Comparison of ENCODE assay signal across 7 cellular contexts in the genomic region with DNA sequence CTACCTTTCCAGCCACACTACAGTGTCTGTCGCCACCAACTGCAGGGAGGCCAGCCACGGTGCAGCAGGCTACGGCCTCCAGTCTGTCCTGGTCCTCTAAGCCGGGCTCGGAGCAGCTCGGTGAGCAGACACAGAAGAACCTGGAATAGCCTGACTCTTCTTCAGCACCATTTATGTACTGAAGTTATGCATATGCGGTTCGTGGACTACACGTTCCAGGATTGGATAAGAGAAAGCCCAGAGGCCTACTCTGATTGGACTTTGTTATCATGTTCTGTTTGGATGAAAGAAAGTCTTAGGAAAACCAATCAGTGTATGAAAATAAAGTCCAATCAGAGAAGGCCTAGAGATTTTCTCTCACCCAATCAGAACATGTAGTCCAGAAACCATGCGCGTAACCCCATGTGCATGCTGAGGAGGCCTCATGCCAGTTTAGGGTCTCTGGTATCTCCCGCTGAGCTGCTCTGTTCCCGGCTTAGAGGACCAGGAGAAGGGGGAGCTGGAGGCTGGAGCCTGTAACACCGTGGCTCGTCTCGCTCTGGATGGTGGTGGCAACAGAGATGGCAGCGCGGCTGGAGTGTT.
DNase-seq lines count a peak whose midpoint lies in the region; ATAC-seq and TF ChIP-seq lines count a peak whose summit lies in the region.
"Not testable (repeated sequence)": the region's sequence is repeated elsewhere in the genome, so short reads cannot be mapped to it uniquely, and the experiment has no call there.

No MANE protein-coding gene starts in this region.

- H3K14ac ChIP-seq in trophoblast cell (ENCODE audit: low read length), result not testable (repeated sequence)

- H2BK12ac ChIP-seq in trophoblast cell (ENCODE audit: low read length), result not testable (repeated sequence)

- TF ChIP-seq CTCF in C4-2B (conservative IDR thresholded peaks at IDR 0.05); LNCaP clone FGC (IDR thresholded peaks at IDR 0.05; ENCODE audit: control insufficient read depth, extremely low read depth, insufficient read depth); glutamatergic neuron (IDR thresholded peaks at IDR 0.05; ENCODE audit: partially characterized antibody, unreplicated experiment): not testable (repeated sequence)

- not testable (repeated sequence) for H4K8ac ChIP-seq in trophoblast cell (ENCODE audit: low read depth, low read length)

- POLR2A ChIA-PET in activated CD8-positive, alpha-beta T cell treated with anti-CD3 and anti-CD28 coated beads, Interleukin-2, amount 10 ng/mL, durations not matched to agents 7 days and 5 days (lab: Charles Lee), result not testable (repeated sequence)

- not testable (repeated sequence) for H2AK5ac ChIP-seq in trophoblast cell (ENCODE audit: low read length)

- not testable (repeated sequence) for H3K4me3 Mint-ChIP-seq in activated CD8-positive, alpha-beta T cell treated with anti-CD3 and anti-CD28 coated beads, Interleukin-2, amount 10 ng/mL, durations not matched to agents 7 days and 5 days; glutamatergic neuron (ENCODE audit: unreplicated experiment)

- peaks cover 57% of the 10 kb centered on the region for H3K9me3 Mint-ChIP-seq in activated CD8-positive, alpha-beta T cell treated with anti-CD3 and anti-CD28 coated beads, Interleukin-2, amount 10 ng/mL, durations not matched to agents 7 days and 5 days (ENCODE audit: insufficient read depth)
- H3K9me3 Mint-ChIP-seq in glutamatergic neuron (ENCODE audit: unreplicated experiment), result peaks cover 52% of the 10 kb centered on the region

- not testable (repeated sequence) for H4K91ac ChIP-seq in trophoblast cell (ENCODE audit: low read depth, low read length)

- H3K9ac ChIP-seq in iPS-20b (ENCODE audit: low read depth, low read length); trophoblast cell (ENCODE audit: low read length): not testable (repeated sequence)

- peaks cover 68% of the 10 kb centered on the region for H3K9me3 ChIP-seq in iPS-20b (ENCODE audit: insufficient read depth, low read depth, low read length)
- peaks cover 33% of the 10 kb centered on the region for H3K9me3 ChIP-seq in trophoblast cell (ENCODE audit: insufficient read depth, low read depth, low read length)

- H3K4ac ChIP-seq in trophoblast cell (ENCODE audit: low read depth, low read length), result not testable (repeated sequence)

- H3K4me3 ChIP-seq in LNCaP clone FGC (ENCODE audit: low read depth, low read length) (peak overlapping the region; percentile 58), iPS-20b (ENCODE audit: low read length) (0 out of 2 replicates have a peak overlapping the region, but pooled peaks have one; percentile 32), trophoblast cell (ENCODE audit: low read depth, low read length) (peak overlapping the region; percentile 7)

- H3K27ac ChIP-seq in C4-2B, result peak overlapping the region; percentile 37
- H3K27ac ChIP-seq in iPS-20b (ENCODE audit: low read length); trophoblast cell (ENCODE audit: low read depth, low read length): not testable (repeated sequence)

- not testable (repeated sequence) for H3K27me3 Mint-ChIP-seq in activated CD8-positive, alpha-beta T cell treated with anti-CD3 and anti-CD28 coated beads, Interleukin-2, amount 10 ng/mL, durations not matched to agents 7 days and 5 days (ENCODE audit: low read depth)
- peaks cover 29% of the 10 kb centered on the region for H3K27me3 Mint-ChIP-seq in glutamatergic neuron (ENCODE audit: unreplicated experiment)

- H3K79me2 ChIP-seq in trophoblast cell (ENCODE audit: control insufficient read depth, insufficient read depth, low read length, poor library complexity), result not testable (repeated sequence)

- not testable (repeated sequence) for H3K18ac ChIP-seq in trophoblast cell (ENCODE audit: low read length)

- not testable (repeated sequence) for H3K4me1 ChIP-seq in iPS-20b (ENCODE audit: insufficient read depth, low read length); trophoblast cell (ENCODE audit: control insufficient read depth in 1 of 2, insufficient read depth in 2 of 2, low read length in 2 of 2)

- H2BK120ac ChIP-seq in trophoblast cell (ENCODE audit: insufficient read depth, low read length, poor library complexity), result not testable (repeated sequence)

- H2BK5ac ChIP-seq in trophoblast cell (ENCODE audit: low read depth, low read length, poor library complexity), result not testable (repeated sequence)

- H3K36me3 Mint-ChIP-seq in activated CD8-positive, alpha-beta T cell treated with anti-CD3 and anti-CD28 coated beads, Interleukin-2, amount 10 ng/mL, durations not matched to agents 7 days and 5 days (ENCODE audit: low read depth), result not testable (repeated sequence)
- peaks cover 28% of the 10 kb centered on the region for H3K36me3 Mint-ChIP-seq in glutamatergic neuron (ENCODE audit: unreplicated experiment)

- not testable (repeated sequence) for ATAC-seq in activated CD8-positive, alpha-beta T cell treated with anti-CD3 and anti-CD28 coated beads, Interleukin-2, amount 10 ng/mL, durations not matched to agents 7 days and 5 days

- not testable (repeated sequence) for H3K79me1 ChIP-seq in trophoblast cell (ENCODE audit: low read length)

- not testable (repeated sequence) for H3K4me2 ChIP-seq in trophoblast cell (ENCODE audit: low read length)

- DNase-seq in HT1080 (ENCODE audit: low read depth), result peak; percentile 96
- DNase-seq in LNCaP clone FGC (ENCODE audit: low read depth), result peak; percentile 87
- peak; percentile 7 for DNase-seq in activated CD8-positive, alpha-beta T cell treated with anti-CD3 and anti-CD28 coated beads, Interleukin-2, amount 10 ng/mL, durations not matched to agents 7 days and 5 days
- not testable (repeated sequence) for DNase-seq in glutamatergic neuron, trophoblast cell

- H4K12ac ChIP-seq in trophoblast cell (ENCODE audit: low read depth, low read length), result not testable (repeated sequence)

- not testable (repeated sequence) for H3K27me3 ChIP-seq in iPS-20b (ENCODE audit: insufficient read depth, low read length); trophoblast cell (ENCODE audit: insufficient read depth, low read length)

- H3K4me1 Mint-ChIP-seq in activated CD8-positive, alpha-beta T cell treated with anti-CD3 and anti-CD28 coated beads, Interleukin-2, amount 10 ng/mL, durations not matched to agents 7 days and 5 days (ENCODE audit: low read depth); glutamatergic neuron (ENCODE audit: low read depth, unreplicated experiment): not testable (repeated sequence)

- not testable (repeated sequence) for H3K36me3 ChIP-seq in iPS-20b (ENCODE audit: insufficient read depth, low read depth, low read length); trophoblast cell (ENCODE audit: control insufficient read depth in 1 of 2, insufficient read depth in 2 of 2, low read length in 2 of 2)

- CTCF ChIA-PET in activated CD8-positive, alpha-beta T cell treated with anti-CD3 and anti-CD28 coated beads, Interleukin-2, amount 10 ng/mL, durations not matched to agents 7 days and 5 days (lab: Charles Lee), result not testable (repeated sequence)

- WGBS in trophoblast cell (ENCODE audit: extremely low coverage, insufficient coverage, insufficient read length), result no CpG with 5 or more reads among the region's 18 CpGs

- H2AFZ ChIP-seq in trophoblast cell (ENCODE audit: insufficient read depth, low read length, poor library complexity), result not testable (repeated sequence)

- not testable (repeated sequence) for H3K23ac ChIP-seq in trophoblast cell (ENCODE audit: low read length)

- not testable (repeated sequence) for H3K27ac Mint-ChIP-seq in activated CD8-positive, alpha-beta T cell treated with anti-CD3 and anti-CD28 coated beads, Interleukin-2, amount 10 ng/mL, durations not matched to agents 7 days and 5 days
- H3K27ac Mint-ChIP-seq in glutamatergic neuron (ENCODE audit: unreplicated experiment), result peak overlapping the region; percentile 15

Comparison
In these comparisons a context has a peak if more than half of its experiments do, and no peak if none do; other contexts are left out.
1. H3K4me3 ChIP-seq: peak in every context shown above with its lines; median percentile 58 in LNCaP clone FGC; 32 in iPS-20b; 7 in trophoblast cell.